Comparison of ENCODE assay signal across 8 cellular contexts in genomic region chr2:170716851-170717598, GRCh38. TPM values are rescaled to one million over a fixed set of nuclear protein-coding genes. Genes with fewer than 3 reads are reported as not detected.
A peak's percentile ranks its signal among the peaks of the same experiment; 100 is the strongest.
DNase-seq lines count a peak whose midpoint lies in the region; ATAC-seq and TF ChIP-seq lines count a peak whose summit lies in the region.

No MANE protein-coding gene starts in this region.

- WGBS in ectodermal cell, 2 experiments: 1% methylated on average over 74 of the region's 74 CpGs
- WGBS in lung, 2 donors: 5 to 28% methylated on average over 65 to 74 of the region's 74 CpGs
- 15 to 18% methylated on average over 21 to 52 of the region's 74 CpGs for WGBS in tibial nerve, 2 donors

- H3K4me3 ChIP-seq in ectodermal cell (ENCODE audit: insufficient read depth, low read depth, low read length) (peak overlapping the region; percentile 76), lung (no peak overlapping the region), tibial nerve (peak overlapping the region in 3 of 4 donors; percentile 9 to 60 (median 49))

- DNase-seq in CD1c-positive myeloid dendritic cell (ENCODE audit: extremely low spot score) (peak; percentile 63), RWPE1 (ENCODE audit: low spot score) (peak; percentile 48), lung (ENCODE audit: low spot score) (peak; percentile 45), tibial nerve (ENCODE audit: low spot score in 2 of 2) (peak in 1 of 2 donors; percentile 23), HuH-7 (ENCODE audit: low spot score) (no peak), MV-4-11 (lab: John Stamatoyannopoulos, UW) (no peak)

- POLR2A ChIA-PET in RWPE1 (lab: Yijun Ruan, JAX; ENCODE audit: low non-redundant PET): no interaction called here

- H3K36me3 ChIP-seq in ectodermal cell (ENCODE audit: control insufficient read depth, insufficient read depth, low read length) (no peaks in the 10 kb centered on the region), lung (ENCODE audit: control insufficient read depth in 2 of 2, insufficient read depth in 2 of 2, low read length in 2 of 2) (no peaks in the 10 kb centered on the region), tibial nerve (no peaks in the 10 kb centered on the region)

- peaks cover 75% of the 10 kb centered on the region for H3K27me3 ChIP-seq in ectodermal cell (ENCODE audit: control insufficient read depth, insufficient read depth, low read length, poor library complexity, severe bottlenecking)
- peaks cover 2% of the 10 kb centered on the region for H3K27me3 ChIP-seq in lung (ENCODE audit: control insufficient read depth, insufficient read depth)
- H3K27me3 ChIP-seq in tibial nerve: peaks cover 0 to 79% of the 10 kb centered on the region in 2 donors

- CTCF ChIA-PET in RWPE1 (lab: Yijun Ruan, JAX): interaction anchor here (0.7 to 2.7 kb wide), 3 partner anchors 45 to 308 kb away, joined by 3 to 10 read pairs (median 8); no protein-coding TSS in a partner anchor

- no peak for TF ChIP-seq EP300 in tibial nerve (IDR thresholded peaks at IDR 0.05)

- H3K9me3 ChIP-seq in ectodermal cell (ENCODE audit: control insufficient read depth, low read length): no peaks in the 10 kb centered on the region
- peaks cover 0 to 4% of the 10 kb centered on the region in 2 donors for H3K9me3 ChIP-seq in lung (ENCODE audit: control insufficient read depth in 2 of 2, insufficient read depth in 1 of 2, low read length in 1 of 2)
- no peaks in the 10 kb centered on the region for H3K9me3 ChIP-seq in tibial nerve

- peak; percentile 41 for TF ChIP-seq CTCF in RWPE1 (conservative IDR thresholded peaks at IDR 0.05; ENCODE audit: low read depth)
- no peak for TF ChIP-seq CTCF in lung (IDR thresholded peaks at IDR 0.05; ENCODE audit: control extremely low read depth, extremely low read depth)
- peak; percentile 44 to 75 (median 46) for TF ChIP-seq CTCF in tibial nerve (IDR thresholded peaks at IDR 0.05)

- peaks cover 12% of the 10 kb centered on the region for H3K4me1 ChIP-seq in ectodermal cell (ENCODE audit: control insufficient read depth, insufficient read depth, low read length)
- peaks cover 4 to 16% of the 10 kb centered on the region in 2 donors for H3K4me1 ChIP-seq in lung (ENCODE audit: control insufficient read depth in 2 of 2, insufficient read depth in 2 of 2, low read length in 2 of 2)
- peaks cover 0 to 57% (median 32%) of the 10 kb centered on the region in 4 donors for H3K4me1 ChIP-seq in tibial nerve

- peak; percentile 27 for ATAC-seq in lung (ENCODE audit: insufficient read depth, low FRiP score)
- ATAC-seq in HG03432 (IDR thresholded peaks at IDR 0.05; ENCODE audit: unreplicated experiment): no peak

- no peak overlapping the region for H3K27ac ChIP-seq in RWPE1
- H3K27ac ChIP-seq in ectodermal cell (ENCODE audit: insufficient read depth, low read depth, low read length, poor library complexity, severe bottlenecking): peak overlapping the region; percentile 50
- no peak overlapping the region for H3K27ac ChIP-seq in lung (ENCODE audit: low read depth in 1 of 2, low read length in 1 of 2)
- H3K27ac ChIP-seq in tibial nerve: no peak overlapping the region

- TF ChIP-seq POLR2A in tibial nerve (IDR thresholded peaks at IDR 0.05): no peak

RNA-seq across cellular contexts. Expression of gene SP5, which starts 1.9 kb away (rescaled TPM):
- 43.4 TPM for polyA plus RNA-seq in ectodermal cell (2013, experiment 1 of 4)
- 38.4 TPM for polyA plus RNA-seq in ectodermal cell (2013, experiment 2 of 4)
- polyA plus RNA-seq in ectodermal cell (2013, experiment 3 of 4): 52.2 TPM
- polyA plus RNA-seq in ectodermal cell (2013, experiment 4 of 4): 48.8 TPM
- total RNA-seq in lung: 1 to 10 TPM; 4.2 to 5.2 TPM
- polyA plus RNA-seq in lung: 1 to 10 TPM in 1 of 2 donors, under 1 TPM in 1; 0.45 to 1.6 TPM
- total RNA-seq in tibial nerve: 10 to 100 TPM in 1 of 4 donors, 1 to 10 TPM in 3; 6.6 to 14.1 (median 8.4) TPM

RNA-seq across cellular contexts. Expression of gene ERICH2, which starts 53.2 kb away (rescaled TPM):
- polyA plus RNA-seq in ectodermal cell (2013, experiment 1 of 4): 5.4 TPM
- 4.5 TPM for polyA plus RNA-seq in ectodermal cell (2013, experiment 2 of 4)
- 3.5 TPM for polyA plus RNA-seq in ectodermal cell (2013, experiment 3 of 4)
- polyA plus RNA-seq in ectodermal cell (2013, experiment 4 of 4): 4.7 TPM
- 10 to 100 TPM in 1 of 2 donors, 1 to 10 TPM in 1; 5.6 to 17.0 TPM for total RNA-seq in lung
- polyA plus RNA-seq in lung: 10 to 100 TPM in 1 of 2 donors, 1 to 10 TPM in 1; 4.6 to 34.9 TPM
- under 1 TPM in 1 of 4 donors, not detected in 3; 0.98 TPM for total RNA-seq in tibial nerve

Comparison
In these comparisons a context has a peak if more than half of its experiments do, and no peak if none do; other contexts are left out.
1. DNase-seq: peak in CD1c-positive myeloid dendritic cell (single experiment), RWPE1 (single experiment) and lung (single experiment); none in HuH-7 (single experiment) and MV-4-11 (single experiment).